Comparison of ENCODE assay signal across 9 cellular contexts in the genomic region with DNA sequence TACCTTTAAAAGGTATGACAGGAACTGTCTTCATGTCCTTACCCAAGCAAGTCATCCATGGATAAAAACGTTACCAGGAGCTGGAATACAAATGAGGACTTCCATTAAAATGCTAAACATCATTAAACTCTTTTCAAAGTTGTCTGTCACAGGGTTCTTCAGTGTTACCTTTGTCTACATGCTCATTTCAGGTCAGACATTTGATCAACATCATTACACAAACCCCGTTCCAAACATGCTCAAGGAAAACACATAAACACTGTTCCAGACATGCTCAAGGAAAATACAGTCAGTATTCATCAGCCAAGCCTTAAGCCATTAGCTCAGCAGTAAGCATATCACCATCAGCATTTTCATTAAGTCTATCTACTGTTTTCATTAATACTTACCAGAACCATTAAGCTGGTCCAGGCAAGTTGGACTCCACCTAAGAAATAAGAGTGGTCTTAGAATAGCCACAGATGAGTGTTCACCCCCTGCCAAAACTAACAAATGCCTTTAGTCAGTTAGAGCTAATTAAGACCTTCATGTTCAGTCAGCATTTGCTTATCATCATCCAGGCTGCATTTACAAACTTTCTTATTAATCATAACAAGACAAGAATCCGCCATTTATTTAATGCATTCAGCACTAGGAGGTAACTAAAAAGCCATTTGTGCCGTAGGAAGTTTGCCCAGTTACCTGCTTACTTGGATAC. TPM values are rescaled to one million over a fixed set of nuclear protein-coding genes. Genes with fewer than 3 reads are reported as not detected.
A peak's percentile ranks its signal among the peaks of the same experiment; 100 is the strongest.
DNase-seq lines count a peak whose midpoint lies in the region; ATAC-seq and TF ChIP-seq lines count a peak whose summit lies in the region.
"Had no signal": no experiment of that assay in that cellular context is flagged by ENCODE, and none has a peak within 500 bp of the region (broad histone marks: within the 10 kb centered on the region; RNA-seq: fewer than 3 reads in every experiment).

No MANE protein-coding gene starts in this region.

- peaks cover 45% of the 10 kb centered on the region for H3K79me2 ChIP-seq in GM23338 (replicated peaks; ENCODE audit: insufficient read depth)

- H3K36me3 Mint-ChIP-seq in GM23338 (ENCODE audit: low read depth), result peaks cover 74% of the 10 kb centered on the region
- peaks cover 78% of the 10 kb centered on the region for H3K36me3 Mint-ChIP-seq in activated T-helper 17 cell treated with anti-CD3 and anti-CD28 coated beads, Interleukin-2, amount 50 U/mL, for 72 hours (ENCODE audit: low read depth)

- peaks cover 71% of the 10 kb centered on the region for H3F3A ChIP-seq in GM23338 (replicated peaks; ENCODE audit: low read depth)

- no peak for TF ChIP-seq CTCF in 22Rv1 (IDR thresholded peaks at IDR 0.05)
- no peak for TF ChIP-seq CTCF in GM23338 (conservative IDR thresholded peaks at IDR 0.05; ENCODE audit: low read depth in 2 of 2)

- H3K4me1 Mint-ChIP-seq in GM23338, result peaks cover 33% of the 10 kb centered on the region
- H3K4me1 Mint-ChIP-seq in activated T-helper 17 cell treated with anti-CD3 and anti-CD28 coated beads, Interleukin-2, amount 50 U/mL, for 72 hours, result peaks cover 23% of the 10 kb centered on the region

- peak overlapping the region; percentile 100 for H3K4me3 Mint-ChIP-seq in GM23338
- H3K4me3 Mint-ChIP-seq in activated T-helper 17 cell treated with anti-CD3 and anti-CD28 coated beads, Interleukin-2, amount 50 U/mL, for 72 hours, result peak overlapping the region; percentile 88

- no peaks in the 10 kb centered on the region for H3K9me2 ChIP-seq in GM23338 (ENCODE audit: insufficient read depth)

- H3K36me3 ChIP-seq in GM23338 (ENCODE audit: insufficient read depth) (peaks cover 39% of the 10 kb centered on the region), iPS-20b (ENCODE audit: insufficient read depth, low read depth, low read length) (peaks cover 62% of the 10 kb centered on the region)

- H3K27ac ChIP-seq in 22Rv1 (peak overlapping the region; percentile 99), GM23338 (ENCODE audit: low read depth) (peak overlapping the region; percentile 96), iPS-20b (ENCODE audit: low read length) (peak overlapping the region; percentile 92)

- H3K4me3 ChIP-seq in GM23338 (peak overlapping the region; percentile 90), iPS-20b (ENCODE audit: low read length) (peak overlapping the region; percentile 99)

- H3K4me1 ChIP-seq in GM23338 (ENCODE audit: insufficient read depth) (peaks cover 35% of the 10 kb centered on the region), iPS-20b (ENCODE audit: insufficient read depth, low read length) (peaks cover 12% of the 10 kb centered on the region)

- H3K9me3 Mint-ChIP-seq in GM23338, result peaks cover 13% of the 10 kb centered on the region; the same call in 2 of the 3 replicates
- H3K9me3 Mint-ChIP-seq in activated T-helper 17 cell treated with anti-CD3 and anti-CD28 coated beads, Interleukin-2, amount 50 U/mL, for 72 hours, result no peaks in the 10 kb centered on the region

- ATAC-seq in GM23338 (no peak), GM18517 (IDR thresholded peaks at IDR 0.05; ENCODE audit: unreplicated experiment) (no peak)
- no peak for ATAC-seq in activated T-helper 17 cell treated with anti-CD3 and anti-CD28 coated beads, Interleukin-2, amount 50 U/mL, for 72 hours (replicated peaks)

- H4K20me1 ChIP-seq in GM23338 (replicated peaks; ENCODE audit: insufficient read depth), result peaks cover 16% of the 10 kb centered on the region

- peaks cover 57% of the 10 kb centered on the region for H3K27me3 Mint-ChIP-seq in GM23338 (ENCODE audit: insufficient read depth, low read depth, poor library complexity)
- no peaks in the 10 kb centered on the region for H3K27me3 Mint-ChIP-seq in activated T-helper 17 cell treated with anti-CD3 and anti-CD28 coated beads, Interleukin-2, amount 50 U/mL, for 72 hours

- H3K27me3 ChIP-seq in GM23338 (ENCODE audit: insufficient read depth) (no peaks in the 10 kb centered on the region), iPS-20b (ENCODE audit: insufficient read depth, low read length) (no peaks in the 10 kb centered on the region)

- no peak overlapping the region for H2AFZ ChIP-seq in GM23338

- no peaks in the 10 kb centered on the region; the same call in 1 of the 2 replicates for H3K9me3 ChIP-seq in iPS-20b (ENCODE audit: insufficient read depth, low read depth, low read length)

- H3K27ac Mint-ChIP-seq in GM23338, result peak overlapping the region; percentile 100
- peak overlapping the region; percentile 93 for H3K27ac Mint-ChIP-seq in activated T-helper 17 cell treated with anti-CD3 and anti-CD28 coated beads, Interleukin-2, amount 50 U/mL, for 72 hours

- DNase-seq in GM23338 (ENCODE audit: low spot score) (no peak), DMS114 treated with DMSO at 0.1 percent for 48 hours (lab: John Stamatoyannopoulos, UW; ENCODE audit: unreplicated experiment) (no peak), kidney tubule cell (ENCODE audit: low spot score) (no peak)
- DNase-seq in activated CD8-positive, alpha-beta memory T cell treated with anti-CD3 and anti-CD28 coated beads, Interleukin-2, amount 50 U/mL, for 4 hours, result no peak
- DNase-seq: amniotic stem cell had no signal

- H3K9ac ChIP-seq in iPS-20b (ENCODE audit: low read depth, low read length), result peak overlapping the region; percentile 100

- peak overlapping the region; percentile 87 for H3K4me2 ChIP-seq in GM23338

TF ChIP-seq in GM23338, 12 proteins besides CTCF, POLR2A, EP300 and RAD21:
- TF ChIP-seq ZNF331 (CRISPR knock-in tag; IDR thresholded peaks at IDR 0.05; ENCODE audit: low read depth) (0 out of 2 replicates have a peak, but pooled peaks have one; percentile 26), POLR2AphosphoS5 (IDR thresholded peaks at IDR 0.05; ENCODE audit: low read depth) (peak; percentile 56; the same call in 1 of the 2 replicates), CREB1 (CRISPR knock-in tag; IDR thresholded peaks at IDR 0.05; ENCODE audit: low read depth) (no peak)
- TF ChIP-seq, protein P1, sequence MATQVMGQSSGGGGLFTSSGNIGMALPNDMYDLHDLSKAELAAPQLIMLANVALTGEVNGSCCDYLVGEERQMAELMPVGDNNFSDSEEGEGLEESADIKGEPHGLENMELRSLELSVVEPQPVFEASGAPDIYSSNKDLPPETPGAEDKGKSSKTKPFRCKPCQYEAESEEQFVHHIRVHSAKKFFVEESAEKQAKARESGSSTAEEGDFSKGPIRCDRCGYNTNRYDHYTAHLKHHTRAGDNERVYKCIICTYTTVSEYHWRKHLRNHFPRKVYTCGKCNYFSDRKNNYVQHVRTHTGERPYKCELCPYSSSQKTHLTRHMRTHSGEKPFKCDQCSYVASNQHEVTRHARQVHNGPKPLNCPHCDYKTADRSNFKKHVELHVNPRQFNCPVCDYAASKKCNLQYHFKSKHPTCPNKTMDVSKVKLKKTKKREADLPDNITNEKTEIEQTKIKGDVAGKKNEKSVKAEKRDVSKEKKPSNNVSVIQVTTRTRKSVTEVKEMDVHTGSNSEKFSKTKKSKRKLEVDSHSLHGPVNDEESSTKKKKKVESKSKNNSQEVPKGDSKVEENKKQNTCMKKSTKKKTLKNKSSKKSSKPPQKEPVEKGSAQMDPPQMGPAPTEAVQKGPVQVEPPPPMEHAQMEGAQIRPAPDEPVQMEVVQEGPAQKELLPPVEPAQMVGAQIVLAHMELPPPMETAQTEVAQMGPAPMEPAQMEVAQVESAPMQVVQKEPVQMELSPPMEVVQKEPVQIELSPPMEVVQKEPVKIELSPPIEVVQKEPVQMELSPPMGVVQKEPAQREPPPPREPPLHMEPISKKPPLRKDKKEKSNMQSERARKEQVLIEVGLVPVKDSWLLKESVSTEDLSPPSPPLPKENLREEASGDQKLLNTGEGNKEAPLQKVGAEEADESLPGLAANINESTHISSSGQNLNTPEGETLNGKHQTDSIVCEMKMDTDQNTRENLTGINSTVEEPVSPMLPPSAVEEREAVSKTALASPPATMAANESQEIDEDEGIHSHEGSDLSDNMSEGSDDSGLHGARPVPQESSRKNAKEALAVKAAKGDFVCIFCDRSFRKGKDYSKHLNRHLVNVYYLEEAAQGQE (IDR thresholded peaks at IDR 0.05; ENCODE audit: unreplicated experiment), result no peak

RNA-seq across cellular contexts. Expression of gene GAS5, which starts 2.2 kb away (rescaled TPM):
- 979 and 1,111 TPM in 2 replicates for total RNA-seq in GM23338 (2014; rRNA removed; shearing (Covaris generic))
- 992 and 1,077 TPM in 2 replicates for polyA plus RNA-seq in GM23338 (2016; fragmentation: Nextera tagmentation; extraction: Ambion mirVana)
- 100 to 1,000 TPM; 646 to 717 TPM for total RNA-seq in activated T-helper 17 cell treated with anti-CD3 and anti-CD28 coated beads, Interleukin-2, amount 50 U/mL, for 72 hours

RNA-seq across cellular contexts. Expression of gene ZBTB37, which starts 2.6 kb away (rescaled TPM):
- 15.2 and 15.8 TPM in 2 replicates for total RNA-seq in GM23338 (2014; rRNA removed; shearing (Covaris generic))
- 1.4 and 2.7 TPM in 2 replicates for polyA plus RNA-seq in GM23338 (2016; fragmentation: Nextera tagmentation; extraction: Ambion mirVana)
- 10 to 100 TPM; 10.4 to 14.2 TPM for total RNA-seq in activated T-helper 17 cell treated with anti-CD3 and anti-CD28 coated beads, Interleukin-2, amount 50 U/mL, for 72 hours

RNA-seq across cellular contexts. Expression of gene CENPL, which starts 40.9 kb away (rescaled TPM):
- total RNA-seq in GM23338 (2014; rRNA removed; shearing (Covaris generic)), result 23.5 and 40.7 TPM in 2 replicates
- polyA plus RNA-seq in GM23338 (2016; fragmentation: Nextera tagmentation; extraction: Ambion mirVana), result 8.8 and 13.6 TPM in 2 replicates
- 10 to 100 TPM; 25.5 to 33.9 TPM for total RNA-seq in activated T-helper 17 cell treated with anti-CD3 and anti-CD28 coated beads, Interleukin-2, amount 50 U/mL, for 72 hours

RNA-seq across cellular contexts. Expression of gene DARS2, which starts 41.1 kb away (rescaled TPM):
- total RNA-seq in GM23338 (2014; rRNA removed; shearing (Covaris generic)), result 41.1 and 49.9 TPM in 2 replicates
- 17.0 and 18.1 TPM in 2 replicates for polyA plus RNA-seq in GM23338 (2016; fragmentation: Nextera tagmentation; extraction: Ambion mirVana)
- 10 to 100 TPM; 25.8 to 38.5 TPM for total RNA-seq in activated T-helper 17 cell treated with anti-CD3 and anti-CD28 coated beads, Interleukin-2, amount 50 U/mL, for 72 hours

RNA-seq across cellular contexts. Expression of gene SERPINC1, which starts 51.5 kb away (rescaled TPM):
- total RNA-seq in GM23338 (2014; rRNA removed; shearing (Covaris generic)), result not detected in 2 replicates
- not detected in 2 replicates for polyA plus RNA-seq in GM23338 (2016; fragmentation: Nextera tagmentation; extraction: Ambion mirVana)
- total RNA-seq in activated T-helper 17 cell treated with anti-CD3 and anti-CD28 coated beads, Interleukin-2, amount 50 U/mL, for 72 hours, result under 1 TPM; 0.35 to 0.77 TPM
